In the genomic region with DNA sequence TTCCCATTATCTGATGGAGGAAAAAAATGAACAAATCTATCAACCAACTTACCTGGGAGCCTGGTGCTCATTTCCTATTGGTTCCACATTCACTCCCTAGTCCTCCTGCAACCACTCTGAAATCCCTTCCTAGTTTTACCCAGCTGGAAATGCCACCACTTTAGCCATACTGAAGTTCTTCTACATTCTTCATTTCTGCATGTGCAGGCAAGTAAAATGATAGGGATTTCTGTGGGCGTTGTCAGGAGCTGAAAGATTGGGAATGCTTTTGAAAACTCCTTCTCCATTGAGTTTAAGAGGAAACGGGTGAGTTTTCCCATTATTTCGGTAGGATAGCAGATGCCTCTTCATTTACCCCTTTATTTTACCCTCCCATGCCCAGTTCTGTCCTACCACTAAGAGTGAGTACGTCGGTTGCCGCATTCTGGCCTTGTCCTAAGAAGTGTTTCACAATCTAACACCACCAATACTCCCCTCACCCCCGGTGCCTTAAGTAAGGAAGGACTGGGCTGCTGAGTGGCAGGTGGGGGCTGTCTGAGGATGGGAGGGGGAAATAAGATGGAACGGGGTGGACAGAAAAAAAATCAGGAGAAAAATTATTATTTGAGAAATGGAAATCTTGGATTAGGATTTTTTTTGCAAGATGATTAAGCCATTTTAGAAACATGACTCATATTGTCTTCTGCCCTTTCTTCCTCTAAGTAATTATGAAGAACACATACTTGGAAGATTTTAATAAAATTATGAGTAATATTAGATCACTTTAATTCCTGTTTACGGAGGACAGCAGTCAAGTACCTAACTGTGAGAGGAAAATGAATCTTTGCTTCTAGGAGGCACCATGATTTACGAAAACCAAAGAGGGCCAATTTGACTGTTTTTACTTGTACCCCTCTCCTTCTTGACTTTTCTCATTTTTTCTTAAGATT, we compare ENCODE assay signal across 23 cellular contexts. TPM values are rescaled to one million over a fixed set of nuclear protein-coding genes. Genes with fewer than 3 reads are reported as not detected.
DNase-seq lines count a peak whose midpoint lies in the region; ATAC-seq, FAIRE-seq and TF ChIP-seq lines count a peak whose summit lies in the region.
"Had no signal": no experiment of that assay in that cellular context is flagged by ENCODE, and none has a peak within 500 bp of the region (broad histone marks: within the 10 kb centered on the region; RNA-seq: fewer than 3 reads in every experiment).

No MANE protein-coding gene starts in this region.

- H2AK5ac ChIP-seq in mesenchymal stem cell (ENCODE audit: low read length, severe bottlenecking) = no peak overlapping the region

- H3K36me3 ChIP-seq in RWPE2 (ENCODE audit: low read depth) (no peaks in the 10 kb centered on the region), endothelial cell of umbilical vein (ENCODE audit: control insufficient read depth in 2 of 2, extremely low read depth in 1 of 2, insufficient read depth in 2 of 2, low read length in 2 of 2) (no peaks in the 10 kb centered on the region), mesenchymal stem cell (ENCODE audit: control insufficient read depth in 1 of 2, insufficient read depth in 2 of 2, low read depth in 1 of 2, low read length in 2 of 2) (no peaks in the 10 kb centered on the region)
- H3K36me3 ChIP-seq: right atrium auricular region, thyroid gland had no signal

- peak overlapping the region; percentile 6 for H3K9ac ChIP-seq in endothelial cell of umbilical vein (replicated peaks; ENCODE audit: extremely low read depth, insufficient read depth, low read length)
- H3K9ac ChIP-seq in mesenchymal stem cell (ENCODE audit: low read length) = peak overlapping the region; percentile 65

- H2BK5ac ChIP-seq in mesenchymal stem cell (ENCODE audit: low read depth, low read length, poor library complexity, severe bottlenecking) = no peak overlapping the region

- H3K4me1 ChIP-seq in RWPE2 (ENCODE audit: insufficient read depth, poor library complexity, severe bottlenecking) (peaks cover 26% of the 10 kb centered on the region), endothelial cell of umbilical vein (ENCODE audit: control insufficient read depth, extremely low read depth, insufficient read depth, low read length) (peaks cover 32% of the 10 kb centered on the region), mesenchymal stem cell (ENCODE audit: control insufficient read depth, insufficient read depth, low read depth, low read length) (no peaks in the 10 kb centered on the region)
- H3K4me1 ChIP-seq: right atrium auricular region had no signal

- H3K14ac ChIP-seq in mesenchymal stem cell (ENCODE audit: low read length in 2 of 2) = no peak overlapping the region

- intact Hi-C loops in endothelial cell of umbilical vein (cut with micrococcal nuclease) = no loop called here

- H2BK12ac ChIP-seq in mesenchymal stem cell (ENCODE audit: low read length in 2 of 2) = no peak overlapping the region

- TF ChIP-seq CTCF in RWPE2 (IDR thresholded peaks at IDR 0.05; ENCODE audit: poor library complexity, severe bottlenecking) = no peak
- TF ChIP-seq CTCF in endothelial cell of umbilical vein (IDR thresholded peaks at IDR 0.05; ENCODE audit: extremely low read depth in 1 of 2, insufficient read depth in 1 of 2, low read depth in 1 of 2, low read length in 2 of 2) = no peak

- no TSS peak for BruUV-seq in endothelial cell of umbilical vein (replicated peaks; lab: Mats Ljungman, UMichigan)

- peak overlapping the region; percentile 54 for H2AFZ ChIP-seq in endothelial cell of umbilical vein (ENCODE audit: low read depth, low read length)
- H2AFZ ChIP-seq in mesenchymal stem cell (ENCODE audit: low read depth, low read length) = no peak overlapping the region

- no peak overlapping the region for H3K23ac ChIP-seq in mesenchymal stem cell (ENCODE audit: low read length in 2 of 2)

- no peak overlapping the region for H3K18ac ChIP-seq in mesenchymal stem cell (ENCODE audit: low read depth in 1 of 2, low read length in 2 of 2)

- H3K27me3 ChIP-seq in RWPE2 (ENCODE audit: insufficient read depth, poor library complexity, severe bottlenecking) = no peaks in the 10 kb centered on the region
- no peaks in the 10 kb centered on the region for H3K27me3 ChIP-seq in endothelial cell of umbilical vein (ENCODE audit: control insufficient read depth in 2 of 2, insufficient read depth in 2 of 2, low read length in 2 of 2)
- no peaks in the 10 kb centered on the region for H3K27me3 ChIP-seq in mesenchymal stem cell (ENCODE audit: control insufficient read depth in 1 of 2, insufficient read depth in 1 of 2, low read length in 2 of 2)
- H3K27me3 ChIP-seq: right atrium auricular region, thyroid gland had no signal

- no peak overlapping the region for H4K8ac ChIP-seq in mesenchymal stem cell (ENCODE audit: low read length)

- H3K4me3 ChIP-seq in RWPE2 (ENCODE audit: severe bottlenecking) (no peak overlapping the region), endothelial cell of umbilical vein (replicated peaks in 1 of 3; ENCODE audit: insufficient read depth in 1 of 3, low read depth in 1 of 3, low read length in 3 of 3) (no peak overlapping the region), mesenchymal stem cell (ENCODE audit: insufficient read depth in 1 of 2, low read depth in 1 of 2, low read length in 2 of 2) (no peak overlapping the region)
- H3K4me3 ChIP-seq: right atrium auricular region, thyroid gland had no signal

- POLR2A ChIA-PET in endothelial cell of umbilical vein (lab: Charles Lee) = no interaction called here

- peak; percentile 50 for DNase-seq in ELR (ENCODE audit: low read depth)
- DNase-seq in RWPE2 (ENCODE audit: low spot score) = no peak
- DNase-seq in endothelial cell of umbilical vein (ENCODE audit: low read depth, low spot score) = peak; percentile 58
- no peak for DNase-seq in mesenchymal stem cell
- no peak for DNase-seq in cortex of kidney (lab: John Stamatoyannopoulos, UW)
- no peak for DNase-seq in GF-D8 (lab: John Stamatoyannopoulos, UW)
- DNase-seq: activated CD4-positive, CD25-positive, alpha-beta regulatory T cell treated with anti-CD3 and anti-CD28 coated beads, Interleukin-2, amount 50 U/mL, for 72 hours; activated CD8-positive, alpha-beta memory T cell treated with anti-CD3 and anti-CD28 coated beads for 24 hours; activated T-cell treated with anti-CD3 and anti-CD28 coated beads, Interleukin-2, amount 50 U/mL, for 48 hours; CD8-positive, alpha-beta T cell; DMS79; head of caudate nucleus; NCI-H82; stimulated activated CD4-positive, alpha-beta T cell treated with anti-CD3 and anti-CD28 coated beads, Interleukin-15, amount 100 ng/mL, for 24 hours; thyroid gland had no signal

- no peak overlapping the region for H2BK15ac ChIP-seq in mesenchymal stem cell (ENCODE audit: low read depth, poor library complexity, severe bottlenecking)

- FAIRE-seq in endothelial cell of umbilical vein (lab: Jason Lieb, UNC) = peak; percentile 31
- FAIRE-seq: colon, endometrium, HTR-8/SVneo had no signal

- no peaks in the 10 kb centered on the region for H4K20me1 ChIP-seq in endothelial cell of umbilical vein (replicated peaks; ENCODE audit: control insufficient read depth, extremely low read depth, insufficient read depth, low read length)

- TF ChIP-seq POLR2A in endothelial cell of umbilical vein (IDR thresholded peaks at IDR 0.05; ENCODE audit: low read depth, low read length) = no peak

- H3K79me2 ChIP-seq in endothelial cell of umbilical vein (ENCODE audit: control insufficient read depth, insufficient read depth, low read length) = no peaks in the 10 kb centered on the region

- 89% methylated on average over 7 of the region's 10 CpGs for WGBS in mesenchymal stem cell

- ATAC-seq in RWPE2 (ENCODE audit: low read depth) (peak; percentile 83), GM18909 (IDR thresholded peaks at IDR 0.05; ENCODE audit: poor library complexity, unreplicated experiment) (no peak), GM21526 (IDR thresholded peaks at IDR 0.05; ENCODE audit: low FRiP score, unreplicated experiment) (no peak)
- ATAC-seq: CD8-positive, alpha-beta T cell; Panc1 had no signal

- H3K4me2 ChIP-seq in endothelial cell of umbilical vein (ENCODE audit: insufficient read depth, low read length) (peak overlapping the region; percentile 62), mesenchymal stem cell (ENCODE audit: low read length, poor library complexity, severe bottlenecking) (no peak overlapping the region)

- H3K9me3 ChIP-seq in RWPE2 (ENCODE audit: severe bottlenecking) = no peaks in the 10 kb centered on the region
- no peaks in the 10 kb centered on the region for H3K9me3 ChIP-seq in endothelial cell of umbilical vein (replicated peaks; ENCODE audit: control insufficient read depth, insufficient read depth, low read length)
- no peaks in the 10 kb centered on the region for H3K9me3 ChIP-seq in mesenchymal stem cell (ENCODE audit: control insufficient read depth, low read length)
- H3K9me3 ChIP-seq: right atrium auricular region, thyroid gland had no signal

- no peaks in the 10 kb centered on the region for H3K9me1 ChIP-seq in endothelial cell of umbilical vein (replicated peaks; ENCODE audit: control insufficient read depth, extremely low read depth, insufficient read depth, low read length)

- CTCF ChIA-PET in endothelial cell of umbilical vein (lab: Charles Lee) = interaction anchor here (0.7 to 1.2 kb wide), 2 partner anchors 13 to 75 kb away, joined by 3 read pairs; no protein-coding TSS in a partner anchor

- peak overlapping the region; percentile 93 for H3K27ac ChIP-seq in RWPE2 (ENCODE audit: poor library complexity, severe bottlenecking)
- peak overlapping the region; percentile 37 for H3K27ac ChIP-seq in endothelial cell of umbilical vein (ENCODE audit: insufficient read depth, low read depth, low read length)
- H3K27ac ChIP-seq in mesenchymal stem cell (ENCODE audit: low read length, poor library complexity, severe bottlenecking) = no peak overlapping the region
- H3K27ac ChIP-seq: right atrium auricular region, thyroid gland had no signal

- no peak overlapping the region for H3K4ac ChIP-seq in mesenchymal stem cell (ENCODE audit: low read depth in 1 of 2, low read length in 2 of 2)

- dilution Hi-C loops in endothelial cell of umbilical vein (cut with MboI; ENCODE audit: extremely low pct_ligation_motif_present, low sequenced_read_pairs) = no loop called here

- no peak overlapping the region for H4K91ac ChIP-seq in mesenchymal stem cell (ENCODE audit: low read length)

- H3K79me1 ChIP-seq in mesenchymal stem cell (replicated peaks; ENCODE audit: low read length, poor library complexity, severe bottlenecking) = no peaks in the 10 kb centered on the region

- H2BK120ac ChIP-seq in mesenchymal stem cell (ENCODE audit: low read depth, low read length) = no peak overlapping the region

RNA-seq across cellular contexts. Expression of gene TAS2R60, which starts 13.2 kb away (rescaled TPM):
- total RNA-seq in endothelial cell of umbilical vein = not detected in 2 replicates
- polyA plus RNA-seq in endothelial cell of umbilical vein = not detected in 2 replicates
- polyA plus RNA-seq in endothelial cell of umbilical vein (2011; cell fraction: cytosol; rRNA removed) = not detected in 2 replicates
- polyA plus RNA-seq in endothelial cell of umbilical vein (2011; cell fraction: nucleus; rRNA removed) = not detected in 2 replicates
- not detected in 2 replicates for polyA plus RNA-seq in endothelial cell of umbilical vein (2012)
- not detected in 2 replicates for polyA minus RNA-seq in endothelial cell of umbilical vein
- polyA minus RNA-seq in endothelial cell of umbilical vein (2011; cell fraction: cytosol; rRNA and poly(A)+ RNA removed) = not detected
- 0.48 TPM in 1 of 2 replicates, not detected in the other for polyA minus RNA-seq in endothelial cell of umbilical vein (2011; cell fraction: nucleus; rRNA and poly(A)+ RNA removed)
- not detected for polyA plus RNA-seq in mesenchymal stem cell (2013, experiment 1 of 2)
- polyA plus RNA-seq in mesenchymal stem cell (2013, experiment 2 of 2) = not detected
- total RNA-seq: CD8-positive, alpha-beta T cell; lower leg skin; right atrium auricular region; thyroid gland had no signal

RNA-seq across cellular contexts. Expression of gene EPHA1, which starts 21.4 kb away (rescaled TPM):
- not detected in 2 replicates for total RNA-seq in endothelial cell of umbilical vein
- polyA plus RNA-seq in endothelial cell of umbilical vein = 0.06 and 0.07 TPM in 2 replicates
- polyA plus RNA-seq in endothelial cell of umbilical vein (2011; cell fraction: cytosol; rRNA removed) = 0.01 TPM in 1 of 2 replicates, not detected in the other
- 0.03 and 0.50 TPM in 2 replicates for polyA plus RNA-seq in endothelial cell of umbilical vein (2011; cell fraction: nucleus; rRNA removed)
- 4.1 and 5.5 TPM in 2 replicates for polyA plus RNA-seq in endothelial cell of umbilical vein (2012)
- polyA minus RNA-seq in endothelial cell of umbilical vein = not detected in 2 replicates
- not detected for polyA minus RNA-seq in endothelial cell of umbilical vein (2011; cell fraction: cytosol; rRNA and poly(A)+ RNA removed)
- polyA minus RNA-seq in endothelial cell of umbilical vein (2011; cell fraction: nucleus; rRNA and poly(A)+ RNA removed) = not detected in 2 replicates
- polyA plus RNA-seq in mesenchymal stem cell (2013, experiment 1 of 2) = 0.10 TPM
- 0.03 TPM for polyA plus RNA-seq in mesenchymal stem cell (2013, experiment 2 of 2)

RNA-seq across cellular contexts. Expression of gene TAS2R41, which starts 47.6 kb away (rescaled TPM):
- total RNA-seq in endothelial cell of umbilical vein = not detected in 2 replicates
- polyA plus RNA-seq in endothelial cell of umbilical vein = not detected in 2 replicates
- polyA plus RNA-seq in endothelial cell of umbilical vein (2011; cell fraction: cytosol; rRNA removed) = not detected in 2 replicates
- not detected in 2 replicates for polyA plus RNA-seq in endothelial cell of umbilical vein (2011; cell fraction: nucleus; rRNA removed)
- polyA plus RNA-seq in endothelial cell of umbilical vein (2012) = not detected in 2 replicates
- polyA minus RNA-seq in endothelial cell of umbilical vein = 1.1 TPM in 1 of 2 replicates, not detected in the other
- polyA minus RNA-seq in endothelial cell of umbilical vein (2011; cell fraction: cytosol; rRNA and poly(A)+ RNA removed) = not detected
- not detected in 2 replicates for polyA minus RNA-seq in endothelial cell of umbilical vein (2011; cell fraction: nucleus; rRNA and poly(A)+ RNA removed)
- polyA plus RNA-seq in mesenchymal stem cell (2013, experiment 1 of 2) = not detected
- not detected for polyA plus RNA-seq in mesenchymal stem cell (2013, experiment 2 of 2)
- total RNA-seq: CD8-positive, alpha-beta T cell; right atrium auricular region; thyroid gland had no signal

RNA-seq across cellular contexts. Expression of gene ZYX, which starts 48.9 kb away (rescaled TPM):
- total RNA-seq in endothelial cell of umbilical vein = 533 and 545 TPM in 2 replicates
- polyA plus RNA-seq in endothelial cell of umbilical vein = 196 TPM in 2 replicates
- 195 and 222 TPM in 2 replicates for polyA plus RNA-seq in endothelial cell of umbilical vein (2011; cell fraction: cytosol; rRNA removed)
- 305 and 333 TPM in 2 replicates for polyA plus RNA-seq in endothelial cell of umbilical vein (2011; cell fraction: nucleus; rRNA removed)
- 533 and 564 TPM in 2 replicates for polyA plus RNA-seq in endothelial cell of umbilical vein (2012)
- 116 and 124 TPM in 2 replicates for polyA minus RNA-seq in endothelial cell of umbilical vein
- 57.7 TPM for polyA minus RNA-seq in endothelial cell of umbilical vein (2011; cell fraction: cytosol; rRNA and poly(A)+ RNA removed)
- polyA minus RNA-seq in endothelial cell of umbilical vein (2011; cell fraction: nucleus; rRNA and poly(A)+ RNA removed) = 105 and 154 TPM in 2 replicates
- 317 TPM for polyA plus RNA-seq in mesenchymal stem cell (2013, experiment 1 of 2)
- polyA plus RNA-seq in mesenchymal stem cell (2013, experiment 2 of 2) = 305 TPM

Comparison
In these comparisons a context has a peak if more than half of its experiments do, and no peak if none do; other contexts are left out.
1. DNase-seq: peak in ELR (single experiment) and endothelial cell of umbilical vein (single experiment); none in RWPE2 (single experiment), mesenchymal stem cell (single experiment), cortex of kidney (single experiment) and GF-D8 (single experiment).